1 cellular context compared by ENCODE assay signal in the genomic region with DNA sequence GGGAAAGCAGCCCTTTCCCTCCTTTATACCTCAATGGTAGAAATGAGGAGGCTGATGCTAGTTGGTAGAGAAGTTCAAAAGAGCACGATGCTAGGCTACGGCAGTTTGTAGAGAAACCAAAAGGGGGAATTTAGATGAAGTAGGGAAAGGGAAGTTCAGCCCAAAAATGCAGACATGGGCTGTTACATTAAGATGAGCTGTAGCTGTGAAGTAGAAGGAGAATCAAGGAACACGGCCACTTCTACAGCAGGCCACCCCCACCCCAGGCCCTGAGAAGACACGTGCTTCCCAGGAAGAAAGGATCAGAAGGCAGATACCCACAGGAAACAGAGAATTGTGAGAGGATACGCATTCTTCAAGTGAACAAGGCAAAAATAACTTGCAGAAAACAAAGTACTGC.
TF ChIP-seq lines count a peak whose summit lies in the region.

No MANE protein-coding gene starts in this region.

TF ChIP-seq in IMR-90, 13 proteins besides CTCF, POLR2A, EP300 and RAD21 (continued from another document):
- TF ChIP-seq CEBPB (IDR thresholded peaks at IDR 0.05; ENCODE audit: low read depth, low read length), result no peak
- no peak for TF ChIP-seq NFE2L2 (IDR thresholded peaks at IDR 0.05; ENCODE audit: low read depth, low read length)
- TF ChIP-seq CHD1 (IDR thresholded peaks at IDR 0.05; ENCODE audit: low read depth, low read length), result no peak
- no peak for TF ChIP-seq MAFK (IDR thresholded peaks at IDR 0.05; ENCODE audit: low read depth, low read length)
- no peak for TF ChIP-seq RFX5 (IDR thresholded peaks at IDR 0.05; ENCODE audit: low read depth, low read length)
- TF ChIP-seq SMC3 (IDR thresholded peaks at IDR 0.05; ENCODE audit: low read depth, low read length), result no peak
